24 cellular contexts compared by ENCODE assay signal in the genomic region with DNA sequence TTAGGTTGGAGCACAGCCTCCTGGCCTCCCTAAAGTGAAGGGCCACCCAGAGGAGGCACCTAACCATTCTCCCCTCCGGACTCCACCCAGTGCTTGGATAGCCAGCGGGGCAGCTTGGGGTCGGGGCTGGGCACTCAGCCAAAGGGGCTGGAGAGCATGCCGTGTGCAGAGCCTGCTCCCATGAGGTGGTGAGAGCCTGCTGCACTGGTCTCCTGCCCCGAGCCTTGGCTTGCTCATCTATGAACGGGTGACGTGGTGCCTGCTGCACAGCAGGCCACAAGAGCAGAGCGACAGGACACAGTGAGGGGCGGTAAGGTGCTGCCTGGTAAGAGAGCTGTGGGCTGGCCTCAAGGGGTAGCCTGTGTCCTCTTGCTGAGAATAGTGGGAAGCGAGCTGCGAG. TPM values are rescaled to one million over a fixed set of nuclear protein-coding genes. Genes with fewer than 3 reads are reported as not detected.
"Had no signal": no experiment of that assay in that cellular context is flagged by ENCODE, and none has a peak within 500 bp of the region (broad histone marks: within the 10 kb centered on the region; RNA-seq: fewer than 3 reads in every experiment).

No MANE protein-coding gene starts in this region.

- H3K27me3 ChIP-seq: heart right ventricle, left lung, right lobe of liver, suprapubic skin, transverse colon, upper lobe of right lung, vagina had no signal

- H3K4me3 ChIP-seq: esophagus squamous epithelium, heart right ventricle, left lung, mucosa of descending colon, right lobe of liver, suprapubic skin, transverse colon, upper lobe of right lung, vagina had no signal

- H3K27ac ChIP-seq: esophagus squamous epithelium, heart right ventricle, left lung, parathyroid adenoma, right lobe of liver, suprapubic skin, transverse colon, upper lobe of right lung, vagina had no signal

- H2AFZ ChIP-seq: parathyroid adenoma had no signal

- DNase-seq: effector memory CD4-positive, alpha-beta T cell; esophagus squamous epithelium; foreskin melanocyte; glutamatergic neuron; heart right ventricle; hippocampal formation; left cardiac atrium; left lung; mesenchymal stem cell; mucosa of descending colon; naive B cell; right lobe of liver; small intestine; stimulated activated CD4-positive, alpha-beta T cell treated with anti-CD3 and anti-CD28 coated beads, Interleukin-15, amount 100 ng/mL, for 24 hours; stimulated activated CD4-positive, alpha-beta T cell treated with anti-CD3 and anti-CD28 coated beads, Interleukin-2, amount 100 ng/mL, for 48 hours; stimulated activated naive CD4-positive, alpha-beta T cell; stimulated activated naive CD8-positive, alpha-beta T cell treated with anti-CD3 and anti-CD28 coated beads, Interleukin-15, amount 100 ng/mL, for 72 hours; transverse colon; upper lobe of right lung had no signal

- H3K9me3 ChIP-seq: esophagus squamous epithelium, heart right ventricle, left lung, mucosa of descending colon, right lobe of liver, suprapubic skin, transverse colon, upper lobe of right lung, vagina had no signal

- H3K36me3 ChIP-seq: esophagus squamous epithelium, heart right ventricle, left lung, right lobe of liver, suprapubic skin, transverse colon, upper lobe of right lung, vagina had no signal

- H3K4me1 ChIP-seq: esophagus squamous epithelium, heart right ventricle, left lung, parathyroid adenoma, right lobe of liver, suprapubic skin, transverse colon, upper lobe of right lung, vagina had no signal

- H3K9ac ChIP-seq: parathyroid adenoma had no signal

RNA-seq across cellular contexts. Expression of a gene that starts 14.0 kb away (rescaled TPM):
- total RNA-seq: epithelial cell of proximal tubule, mesothelial cell of epicardium, right lobe of liver, vagina had no signal
